8 cellular contexts compared by ENCODE assay signal in the genomic region with DNA sequence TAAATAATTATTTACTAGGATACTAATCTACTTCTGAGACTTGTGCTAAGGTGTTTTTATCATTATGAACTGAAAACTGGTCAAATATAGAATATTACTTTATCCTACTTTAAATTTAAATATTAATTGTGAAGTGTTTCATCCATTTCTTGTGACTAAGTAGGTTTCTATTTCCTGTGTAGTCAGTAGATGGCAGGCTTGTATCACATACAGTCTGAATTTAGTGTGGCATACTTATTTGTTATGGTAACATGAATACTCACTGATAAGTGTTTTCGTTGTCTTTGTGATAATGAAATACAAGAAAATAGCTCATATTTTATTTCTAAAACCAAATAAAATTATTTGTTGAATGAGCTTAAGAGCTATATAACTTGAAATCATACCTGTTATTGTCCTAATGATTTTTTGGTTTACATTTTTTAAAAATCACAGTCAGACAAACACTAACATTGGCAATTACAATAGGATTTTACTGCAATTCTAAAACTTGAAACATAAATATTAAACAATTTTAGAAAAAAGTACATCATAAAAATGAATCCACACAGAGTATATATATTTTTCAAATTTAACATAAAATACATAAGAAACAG.
A peak's percentile ranks its signal among the peaks of the same experiment; 100 is the strongest.
DNase-seq lines count a peak whose midpoint lies in the region; ATAC-seq and FAIRE-seq lines count a peak whose summit lies in the region.

No MANE protein-coding gene starts in this region.

- intact Hi-C loops in sciatic nerve (cut with DNase I): no loop called here

- FAIRE-seq in islet of Langerhans (lab: Jason Lieb, UNC): peak; percentile 99

- DNase-seq in COLO668 (lab: John Stamatoyannopoulos, UW; ENCODE audit: unreplicated experiment) (peak; percentile 18), NAMALWA (ENCODE audit: low spot score) (peak; percentile 89), SW480 (ENCODE audit: low spot score) (peak; percentile 56), sciatic nerve (ENCODE audit: low spot score) (no peak)

- ATAC-seq in GM21528 (IDR thresholded peaks at IDR 0.05; ENCODE audit: low FRiP score, unreplicated experiment) (peak; percentile 73), sciatic nerve (no peak), GM19467 (IDR thresholded peaks at IDR 0.05; ENCODE audit: unreplicated experiment) (no peak), HG03139 (IDR thresholded peaks at IDR 0.05; ENCODE audit: unreplicated experiment) (no peak)
